ENCODE assay signal across 14 cellular contexts in genomic region chr16:2771496-2772402, GRCh38. TPM values are rescaled to one million over a fixed set of nuclear protein-coding genes. Genes with fewer than 3 reads are reported as not detected.
DNase-seq lines count a peak whose midpoint lies in the region; ATAC-seq, FAIRE-seq and TF ChIP-seq lines count a peak whose summit lies in the region.
"Had no signal": no experiment of that assay in that cellular context is flagged by ENCODE, and none has a peak within 500 bp of the region (broad histone marks: within the 10 kb centered on the region; RNA-seq: fewer than 3 reads in every experiment).

No MANE protein-coding gene starts in this region.

- H3K4me3 Mint-ChIP-seq in CD4-positive, alpha-beta T cell: no peak overlapping the region
- H3K4me3 Mint-ChIP-seq in neural progenitor cell: peak overlapping the region; percentile 19

- no peak for FAIRE-seq in GM12878 (lab: Jason Lieb, UNC)

- H3K36me3 Mint-ChIP-seq in CD4-positive, alpha-beta T cell (ENCODE audit: low read depth): peaks cover 83% of the 10 kb centered on the region
- H3K36me3 Mint-ChIP-seq in neural progenitor cell: peaks cover 29% of the 10 kb centered on the region

- TF ChIP-seq POLR2A in GM19193 (IDR thresholded peaks at IDR 0.05; ENCODE audit: extremely low read depth, insufficient read depth, insufficient read length) (peak; percentile 13), GM12878 (IDR thresholded peaks at IDR 0.05; ENCODE audit: low read depth, low read length) (peak; percentile 49; the same call in 1 of the 2 replicates)

- H3K9ac ChIP-seq in GM12878 (ENCODE audit: control insufficient read depth, insufficient read depth, low read length) (no peak overlapping the region), neural progenitor cell (no peak overlapping the region)

- no peaks in the 10 kb centered on the region for H3K9me3 ChIP-seq in CD4-positive, alpha-beta T cell (ENCODE audit: control insufficient read depth, low read length)
- H3K9me3 ChIP-seq in GM12878 (replicated peaks; ENCODE audit: control insufficient read depth, insufficient read depth, low read length) (no peaks in the 10 kb centered on the region), neural progenitor cell (ENCODE audit: low read depth) (no peaks in the 10 kb centered on the region)
- H3K9me3 ChIP-seq: thoracic aorta had no signal

- no peaks in the 10 kb centered on the region for H3K27me3 ChIP-seq in CD4-positive, alpha-beta T cell (ENCODE audit: control insufficient read depth, insufficient read depth, low read length)
- H3K27me3 ChIP-seq in GM12878 (replicated peaks in 1 of 2; ENCODE audit: control insufficient read depth in 2 of 2, insufficient read depth in 2 of 2, low read length in 1 of 2) (no peaks in the 10 kb centered on the region), neural progenitor cell (no peaks in the 10 kb centered on the region)

- DNase-seq in CD4-positive, alpha-beta T cell: peak in 1 of 10 experiments; percentile 18
- DNase-seq in GM12878 (ENCODE audit: low read depth, low spot score) (no peak), neural progenitor cell (ENCODE audit: low spot score) (no peak), hepatic stellate cell (ENCODE audit: low spot score) (no peak), coronary artery (ENCODE audit: low spot score) (no peak)
- DNase-seq: activated CD4-positive, CD25-positive, alpha-beta regulatory T cell; activated effector memory CD4-positive, alpha-beta T cell treated with anti-CD3 and anti-CD28 coated beads, Interleukin-2, amount 50 U/mL, for 16 hours; NCI-H1694 treated with DMSO at 0.1 percent for 48 hours had no signal

- no peak overlapping the region for H3K27ac ChIP-seq in CD4-positive, alpha-beta T cell (ENCODE audit: low read depth, low read length)
- H3K27ac ChIP-seq in GM12878 (ENCODE audit: control insufficient read depth, insufficient read depth) (no peak overlapping the region), neural progenitor cell (peak overlapping the region; percentile 67), coronary artery (no peak overlapping the region)
- H3K27ac ChIP-seq: thoracic aorta had no signal

- H3K9me3 Mint-ChIP-seq in CD4-positive, alpha-beta T cell: no peaks in the 10 kb centered on the region
- no peaks in the 10 kb centered on the region for H3K9me3 Mint-ChIP-seq in neural progenitor cell

- H3K27me3 Mint-ChIP-seq in CD4-positive, alpha-beta T cell: no peaks in the 10 kb centered on the region
- peaks cover 5% of the 10 kb centered on the region for H3K27me3 Mint-ChIP-seq in neural progenitor cell (ENCODE audit: insufficient read depth, low read depth)

- H3K27ac Mint-ChIP-seq in CD4-positive, alpha-beta T cell: peak overlapping the region; percentile 39
- H3K27ac Mint-ChIP-seq in neural progenitor cell: no peak overlapping the region

- TF ChIP-seq CTCF in CD4-positive, alpha-beta T cell (IDR thresholded peaks at IDR 0.05): no peak
- TF ChIP-seq CTCF in GM12878 (IDR thresholded peaks at IDR 0.05 in 2 of 3, conservative IDR thresholded peaks at IDR 0.05 in 1 of 3; ENCODE audit: control insufficient read depth in 2 of 3, extremely low read depth in 1 of 3, insufficient read depth in 1 of 3, low read depth in 3 of 3, low read length in 3 of 3) (no peak), neural progenitor cell (IDR thresholded peaks at IDR 0.05) (no peak), coronary artery (IDR thresholded peaks at IDR 0.05) (no peak)

- in situ Hi-C loops in GM12878 (cut with MboI): no loop called here

- no peak for TF ChIP-seq RAD21 in GM12878 (IDR thresholded peaks at IDR 0.05; ENCODE audit: insufficient read depth, low read depth, low read length)

- H2AFZ ChIP-seq in GM12878 (ENCODE audit: control insufficient read depth, low read depth, low read length) (no peak overlapping the region), neural progenitor cell (replicated peaks) (no peak overlapping the region)

- RAD21 ChIA-PET in GM12878 (lab: Charles Lee; ENCODE audit: unreplicated experiment): no interaction called here

- BruUV-seq in GM12878 (replicated peaks; lab: Mats Ljungman, UMichigan): no TSS peak

- no peak for TF ChIP-seq EP300 in GM12878 (IDR thresholded peaks at IDR 0.05; ENCODE audit: borderline replicate concordance in 1 of 2, control insufficient read depth in 1 of 2, low read depth in 2 of 2, low read length in 2 of 2)

- POLR2A ChIA-PET in CD4-positive, alpha-beta T cell (lab: Charles Lee): interaction anchor here (1.0 to 1.1 kb wide), 2 partner anchors 15 to 19 kb away, joined by 3 read pairs; no protein-coding TSS in a partner anchor
- POLR2A ChIA-PET in GM12878 (lab: Charles Lee): no interaction called here

- no peaks in the 10 kb centered on the region for H3K4me1 ChIP-seq in GM12878 (ENCODE audit: control insufficient read depth, insufficient read depth, low read length)
- peaks cover 9% of the 10 kb centered on the region for H3K4me1 ChIP-seq in neural progenitor cell

- no peak for ATAC-seq in CD4-positive, alpha-beta T cell (ENCODE audit: poor library complexity)
- no peak for ATAC-seq in GM12878
- ATAC-seq in GM21447 (IDR thresholded peaks at IDR 0.05; ENCODE audit: unreplicated experiment): no peak
- no peak for ATAC-seq in GM18907 (IDR thresholded peaks at IDR 0.05; ENCODE audit: unreplicated experiment)
- ATAC-seq: sciatic nerve had no signal

- H3K4me2 ChIP-seq in GM12878 (ENCODE audit: control insufficient read depth, insufficient read depth) (no peak overlapping the region), neural progenitor cell (no peak overlapping the region)

- CTCF ChIA-PET in CD4-positive, alpha-beta T cell (lab: Charles Lee): no interaction called here
- CTCF ChIA-PET in GM12878 (lab: Yijun Ruan, JAX): no interaction called here

- H3K79me2 ChIP-seq in GM12878 (ENCODE audit: control insufficient read depth, insufficient read depth, low read length) (peaks cover 16% of the 10 kb centered on the region), neural progenitor cell (ENCODE audit: low read depth) (peaks cover 61% of the 10 kb centered on the region)

- peaks cover 36% of the 10 kb centered on the region in 2 experiments; a peak in 3 of 4 replicates for H3K36me3 ChIP-seq in GM12878 (ENCODE audit: control insufficient read depth in 2 of 2, insufficient read depth in 2 of 2, low read length in 1 of 2)
- no peaks in the 10 kb centered on the region for H3K36me3 ChIP-seq in neural progenitor cell

- H3K4me3 ChIP-seq in GM12878 (no peak overlapping the region), neural progenitor cell (no peak overlapping the region), coronary artery (no peak overlapping the region)
- H3K4me3 ChIP-seq: thoracic aorta had no signal

- H4K20me1 ChIP-seq in GM12878 (ENCODE audit: control insufficient read depth, insufficient read depth) (no peaks in the 10 kb centered on the region; the same call in 1 of the 2 replicates), neural progenitor cell (ENCODE audit: low read depth) (peaks cover 82% of the 10 kb centered on the region)

- SMC1A ChIA-PET in GM12878 (lab: Charles Lee; ENCODE audit: uncharacterized antibody, unreplicated experiment): interaction anchor here (0.7 kb wide), 1 partner anchor 636 kb away, joined by 3 read pairs; the partner anchor contains the start of gene PKD1

- peaks cover 62% of the 10 kb centered on the region for H3F3A ChIP-seq in neural progenitor cell (ENCODE audit: low read depth)

- H3K4me1 Mint-ChIP-seq in CD4-positive, alpha-beta T cell (ENCODE audit: low read depth): peaks cover 33% of the 10 kb centered on the region
- H3K4me1 Mint-ChIP-seq in neural progenitor cell: peaks cover 14% of the 10 kb centered on the region

- intact Hi-C loops in CD4-positive, alpha-beta T cell (cut with DNase I, micrococcal nuclease): no loop called here
- intact Hi-C loops in GM12878 (cut with micrococcal nuclease; ENCODE audit: unreplicated experiment): no loop called here

- WGBS in GM12878 (ENCODE audit: insufficient coverage, insufficient replicate concordance, low lambda C conversion rate, missing lambda C conversion rate): 80% methylated on average over 17 of the region's 18 CpGs

RNA-seq across cellular contexts. Expression of gene ELOB, which starts 5.3 kb away (rescaled TPM):
- total RNA-seq in CD4-positive, alpha-beta T cell: 100 to 1,000 TPM; 102 to 103 TPM
- 6.4 and 12.2 TPM in 2 replicates for total RNA-seq in GM12878 (2013; cell fraction: nucleolus; rRNA removed)
- total RNA-seq in GM12878 (2014; rRNA removed): 177 and 258 TPM in 2 replicates
- total RNA-seq in GM12878 (2014; rRNA removed; fragmentation: Illumina TruSeq; extraction: Trizol): 133 and 154 TPM in 2 replicates
- total RNA-seq in GM12878 (2021): 211 and 219 TPM in 2 replicates
- 321 TPM for polyA plus RNA-seq in GM12878 (2011; ENCODE audit: low read depth)
- 72.8 and 219 TPM in 2 replicates for polyA plus RNA-seq in GM12878 (2011; rRNA removed)
- polyA plus RNA-seq in GM12878 (2011; cell fraction: cytosol; rRNA removed): 556 and 601 TPM in 2 replicates
- 162 and 166 TPM in 2 replicates for polyA plus RNA-seq in GM12878 (2011; cell fraction: nucleus; rRNA removed)
- polyA plus RNA-seq in GM12878 (2012): 162 and 263 TPM in 2 replicates
- 5.0 and 86.9 TPM in 2 replicates for polyA plus RNA-seq in GM12878 (2014; fragmentation: Illumina TruSeq; extraction: Trizol)
- 100 to 1,000 TPM; 752 to 823 TPM for polyA plus RNA-seq in GM12878 (2014; fragmentation: Nextera tagmentation; extraction: Ambion mirVana)
- 268 and 337 TPM in 2 replicates for polyA plus RNA-seq in GM12878 (2014; rRNA removed)
- 100 to 1,000 TPM; 487 to 534 TPM for polyA plus RNA-seq in GM12878 (2016; fragmentation: Nextera tagmentation; extraction: Ambion mirVana)
- 84.6 and 103 TPM in 2 replicates for polyA minus RNA-seq in GM12878 (2011; rRNA and poly(A)+ RNA removed)
- 44.1 and 53.4 TPM in 2 replicates for polyA minus RNA-seq in GM12878 (2011; cell fraction: cytosol; rRNA and poly(A)+ RNA removed)
- polyA minus RNA-seq in GM12878 (2011; cell fraction: nucleus; rRNA and poly(A)+ RNA removed): 17.8 and 20.5 TPM in 2 replicates
- 210 and 402 TPM in 2 replicates for total RNA-seq in neural progenitor cell (ENCODE audit: low replicate concordance)

RNA-seq across cellular contexts. Expression of gene PRSS33, which starts 15.6 kb away (rescaled TPM):
- total RNA-seq in CD4-positive, alpha-beta T cell: not detected
- not detected in 2 replicates for total RNA-seq in GM12878 (2013; cell fraction: nucleolus; rRNA removed)
- total RNA-seq in GM12878 (2014; rRNA removed): not detected in 2 replicates
- not detected in 2 replicates for total RNA-seq in GM12878 (2014; rRNA removed; fragmentation: Illumina TruSeq; extraction: Trizol)
- not detected in 2 replicates for total RNA-seq in GM12878 (2021)
- polyA plus RNA-seq in GM12878 (2011; ENCODE audit: low read depth): not detected
- not detected in 2 replicates for polyA plus RNA-seq in GM12878 (2011; rRNA removed)
- not detected in 2 replicates for polyA plus RNA-seq in GM12878 (2011; cell fraction: cytosol; rRNA removed)
- polyA plus RNA-seq in GM12878 (2011; cell fraction: nucleus; rRNA removed): not detected in 2 replicates
- not detected in 2 replicates for polyA plus RNA-seq in GM12878 (2012)
- not detected in 2 replicates for polyA plus RNA-seq in GM12878 (2014; fragmentation: Illumina TruSeq; extraction: Trizol)
- polyA plus RNA-seq in GM12878 (2014; fragmentation: Nextera tagmentation; extraction: Ambion mirVana): not detected
- polyA plus RNA-seq in GM12878 (2014; rRNA removed): not detected in 2 replicates
- not detected for polyA plus RNA-seq in GM12878 (2016; fragmentation: Nextera tagmentation; extraction: Ambion mirVana)
- not detected in 2 replicates for polyA minus RNA-seq in GM12878 (2011; rRNA and poly(A)+ RNA removed)
- not detected in 2 replicates for polyA minus RNA-seq in GM12878 (2011; cell fraction: cytosol; rRNA and poly(A)+ RNA removed)
- polyA minus RNA-seq in GM12878 (2011; cell fraction: nucleus; rRNA and poly(A)+ RNA removed): not detected in 2 replicates
- 0.40 and 0.73 TPM in 2 replicates for total RNA-seq in neural progenitor cell (ENCODE audit: low replicate concordance)
- total RNA-seq: sciatic nerve, thoracic aorta had no signal

RNA-seq across cellular contexts. Expression of gene SRRM2, which starts 19.3 kb away (rescaled TPM):
- total RNA-seq in CD4-positive, alpha-beta T cell: 1,000 to 10,000 TPM; 1,187 to 1,199 TPM
- 433 and 461 TPM in 2 replicates for total RNA-seq in GM12878 (2013; cell fraction: nucleolus; rRNA removed)
- 45.0 and 58.5 TPM in 2 replicates for total RNA-seq in GM12878 (2014; rRNA removed)
- total RNA-seq in GM12878 (2014; rRNA removed; fragmentation: Illumina TruSeq; extraction: Trizol): 66.4 and 68.1 TPM in 2 replicates
- 420 and 483 TPM in 2 replicates for total RNA-seq in GM12878 (2021)
- 162 TPM for polyA plus RNA-seq in GM12878 (2011; ENCODE audit: low read depth)
- 96.5 and 129 TPM in 2 replicates for polyA plus RNA-seq in GM12878 (2011; rRNA removed)
- 199 and 209 TPM in 2 replicates for polyA plus RNA-seq in GM12878 (2011; cell fraction: cytosol; rRNA removed)
- polyA plus RNA-seq in GM12878 (2011; cell fraction: nucleus; rRNA removed): 2,282 and 3,207 TPM in 2 replicates
- polyA plus RNA-seq in GM12878 (2012): 479 and 774 TPM in 2 replicates
- polyA plus RNA-seq in GM12878 (2014; fragmentation: Illumina TruSeq; extraction: Trizol): 402 and 463 TPM in 2 replicates
- 10 to 100 TPM; 30.1 to 73.0 TPM for polyA plus RNA-seq in GM12878 (2014; fragmentation: Nextera tagmentation; extraction: Ambion mirVana)
- polyA plus RNA-seq in GM12878 (2014; rRNA removed): 502 and 661 TPM in 2 replicates
- polyA plus RNA-seq in GM12878 (2016; fragmentation: Nextera tagmentation; extraction: Ambion mirVana): 100 to 1,000 TPM; 262 to 266 TPM
- 68.3 and 115 TPM in 2 replicates for polyA minus RNA-seq in GM12878 (2011; rRNA and poly(A)+ RNA removed)
- 104 and 110 TPM in 2 replicates for polyA minus RNA-seq in GM12878 (2011; cell fraction: cytosol; rRNA and poly(A)+ RNA removed)
- polyA minus RNA-seq in GM12878 (2011; cell fraction: nucleus; rRNA and poly(A)+ RNA removed): 146 and 241 TPM in 2 replicates
- total RNA-seq in neural progenitor cell (ENCODE audit: low replicate concordance): 82.3 and 119 TPM in 2 replicates

RNA-seq across cellular contexts. Expression of gene PRSS41, which starts 26.5 kb away (rescaled TPM):
- not detected for total RNA-seq in CD4-positive, alpha-beta T cell
- total RNA-seq in GM12878 (2013; cell fraction: nucleolus; rRNA removed): not detected in 2 replicates
- total RNA-seq in GM12878 (2014; rRNA removed) (not detected in 2 replicates), GM12878 (2014; rRNA removed; fragmentation: Illumina TruSeq; extraction: Trizol) (not detected in 2 replicates), GM12878 (2021) (not detected in 2 replicates), neural progenitor cell (ENCODE audit: low replicate concordance) (not detected in 2 replicates)
- not detected for polyA plus RNA-seq in GM12878 (2011; ENCODE audit: low read depth)
- polyA plus RNA-seq in GM12878 (2011; rRNA removed) (not detected in 2 replicates), GM12878 (2014; fragmentation: Illumina TruSeq; extraction: Trizol) (not detected in 2 replicates), GM12878 (2014; fragmentation: Nextera tagmentation; extraction: Ambion mirVana) (not detected), GM12878 (2014; rRNA removed) (not detected in 2 replicates), GM12878 (2016; fragmentation: Nextera tagmentation; extraction: Ambion mirVana) (not detected)
- polyA plus RNA-seq in GM12878 (2011; cell fraction: cytosol; rRNA removed): not detected in 2 replicates
- polyA plus RNA-seq in GM12878 (2011; cell fraction: nucleus; rRNA removed): not detected in 2 replicates
- polyA plus RNA-seq in GM12878 (2012): not detected in 2 replicates
- polyA minus RNA-seq in GM12878 (2011; rRNA and poly(A)+ RNA removed): not detected in 2 replicates
- not detected in 2 replicates for polyA minus RNA-seq in GM12878 (2011; cell fraction: cytosol; rRNA and poly(A)+ RNA removed)
- polyA minus RNA-seq in GM12878 (2011; cell fraction: nucleus; rRNA and poly(A)+ RNA removed): not detected in 2 replicates
- total RNA-seq: sciatic nerve, SK-MEL-5, thoracic aorta had no signal

RNA-seq across cellular contexts. Expression of gene PRSS21, which starts 45.3 kb away (rescaled TPM):
- not detected for total RNA-seq in CD4-positive, alpha-beta T cell
- total RNA-seq in GM12878 (2013; cell fraction: nucleolus; rRNA removed): not detected in 2 replicates
- total RNA-seq in GM12878 (2014; rRNA removed) (34.3 and 40.1 TPM in 2 replicates), GM12878 (2014; rRNA removed; fragmentation: Illumina TruSeq; extraction: Trizol) (23.3 and 23.6 TPM in 2 replicates), GM12878 (2021) (49.8 and 58.3 TPM in 2 replicates), neural progenitor cell (ENCODE audit: low replicate concordance) (not detected in 2 replicates)
- 23.8 TPM for polyA plus RNA-seq in GM12878 (2011; ENCODE audit: low read depth)
- polyA plus RNA-seq in GM12878 (2011; rRNA removed) (not detected in 2 replicates), GM12878 (2014; fragmentation: Illumina TruSeq; extraction: Trizol) (27.2 and 34.7 TPM in 2 replicates), GM12878 (2014; fragmentation: Nextera tagmentation; extraction: Ambion mirVana) (10 to 100 TPM in 1 of 2 experiments, 1 to 10 TPM in 1; 5.3 to 18.4 TPM), GM12878 (2014; rRNA removed) (45.1 and 52.2 TPM in 2 replicates), GM12878 (2016; fragmentation: Nextera tagmentation; extraction: Ambion mirVana) (10 to 100 TPM; 67.0 to 73.4 TPM)
- not detected in 2 replicates for polyA plus RNA-seq in GM12878 (2011; cell fraction: cytosol; rRNA removed)
- polyA plus RNA-seq in GM12878 (2011; cell fraction: nucleus; rRNA removed): 0.15 TPM in 1 of 2 replicates, not detected in the other
- polyA plus RNA-seq in GM12878 (2012): 38.3 and 40.9 TPM in 2 replicates
- not detected in 2 replicates for polyA minus RNA-seq in GM12878 (2011; rRNA and poly(A)+ RNA removed)
- polyA minus RNA-seq in GM12878 (2011; cell fraction: cytosol; rRNA and poly(A)+ RNA removed): 1.2 and 4.2 TPM in 2 replicates
- polyA minus RNA-seq in GM12878 (2011; cell fraction: nucleus; rRNA and poly(A)+ RNA removed): 1.1 TPM in 1 of 2 replicates, not detected in the other
- total RNA-seq: SK-MEL-5 had no signal
